1 cellular context compared by ENCODE assay signal in the genomic region with DNA sequence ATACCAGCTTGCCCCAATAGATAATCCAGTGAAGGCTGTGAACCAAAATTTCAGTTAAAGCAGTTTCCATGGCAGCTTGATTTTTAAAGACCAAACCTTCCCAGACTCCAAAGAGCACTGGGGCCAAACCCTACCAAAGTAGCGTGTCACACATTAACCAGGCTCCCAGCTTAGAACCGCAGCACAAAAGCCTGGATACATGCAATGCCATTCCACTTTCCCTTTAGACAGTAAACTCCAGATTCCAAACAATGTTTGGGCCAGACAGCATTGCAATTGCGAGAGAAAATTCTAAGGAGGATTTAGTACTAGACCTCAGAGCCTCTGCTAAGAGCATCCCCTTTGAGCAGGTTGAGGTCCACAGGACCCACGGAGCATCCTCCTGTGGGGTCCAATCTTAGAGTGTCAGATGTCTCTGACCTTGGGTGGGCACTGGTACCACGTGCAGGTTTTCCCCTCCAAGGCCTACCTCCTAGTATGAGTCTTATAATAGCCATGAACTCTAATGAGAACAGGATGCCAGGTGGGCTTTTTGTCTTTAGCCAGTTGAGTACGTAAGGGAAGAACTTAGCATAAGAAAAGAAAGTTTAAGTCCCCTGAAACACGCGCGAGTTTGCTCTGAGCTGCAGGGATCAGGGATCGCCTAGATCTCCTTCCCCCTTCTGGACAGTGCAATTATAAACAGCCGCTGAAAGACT.
TF ChIP-seq lines count a peak whose summit lies in the region.

No MANE protein-coding gene starts in this region.

TF ChIP-seq in liver, 16 proteins besides CTCF, POLR2A, EP300 and RAD21 (continued from another document):
- TF ChIP-seq RXRA (IDR thresholded peaks at IDR 0.05) (peak; percentile 29 to 37), JUND (IDR thresholded peaks at IDR 0.05) (peak in 1 of 2 donors; percentile 20), TAF1 (conservative IDR thresholded peaks at IDR 0.05) (no peak), ATF3 (IDR thresholded peaks at IDR 0.05) (no peak), YY1 (IDR thresholded peaks at IDR 0.05) (peak; percentile 74), SP1 (IDR thresholded peaks at IDR 0.05) (peak; percentile 88), HNF4A (conservative IDR thresholded peaks at IDR 0.05) (peak; percentile 63 to 74)
- TF ChIP-seq, protein P1, sequence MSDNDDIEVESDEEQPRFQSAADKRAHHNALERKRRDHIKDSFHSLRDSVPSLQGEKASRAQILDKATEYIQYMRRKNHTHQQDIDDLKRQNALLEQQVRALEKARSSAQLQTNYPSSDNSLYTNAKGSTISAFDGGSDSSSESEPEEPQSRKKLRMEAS (IDR thresholded peaks at IDR 0.05), result no peak
